ENCODE assay signal across 8 cellular contexts in the genomic region with DNA sequence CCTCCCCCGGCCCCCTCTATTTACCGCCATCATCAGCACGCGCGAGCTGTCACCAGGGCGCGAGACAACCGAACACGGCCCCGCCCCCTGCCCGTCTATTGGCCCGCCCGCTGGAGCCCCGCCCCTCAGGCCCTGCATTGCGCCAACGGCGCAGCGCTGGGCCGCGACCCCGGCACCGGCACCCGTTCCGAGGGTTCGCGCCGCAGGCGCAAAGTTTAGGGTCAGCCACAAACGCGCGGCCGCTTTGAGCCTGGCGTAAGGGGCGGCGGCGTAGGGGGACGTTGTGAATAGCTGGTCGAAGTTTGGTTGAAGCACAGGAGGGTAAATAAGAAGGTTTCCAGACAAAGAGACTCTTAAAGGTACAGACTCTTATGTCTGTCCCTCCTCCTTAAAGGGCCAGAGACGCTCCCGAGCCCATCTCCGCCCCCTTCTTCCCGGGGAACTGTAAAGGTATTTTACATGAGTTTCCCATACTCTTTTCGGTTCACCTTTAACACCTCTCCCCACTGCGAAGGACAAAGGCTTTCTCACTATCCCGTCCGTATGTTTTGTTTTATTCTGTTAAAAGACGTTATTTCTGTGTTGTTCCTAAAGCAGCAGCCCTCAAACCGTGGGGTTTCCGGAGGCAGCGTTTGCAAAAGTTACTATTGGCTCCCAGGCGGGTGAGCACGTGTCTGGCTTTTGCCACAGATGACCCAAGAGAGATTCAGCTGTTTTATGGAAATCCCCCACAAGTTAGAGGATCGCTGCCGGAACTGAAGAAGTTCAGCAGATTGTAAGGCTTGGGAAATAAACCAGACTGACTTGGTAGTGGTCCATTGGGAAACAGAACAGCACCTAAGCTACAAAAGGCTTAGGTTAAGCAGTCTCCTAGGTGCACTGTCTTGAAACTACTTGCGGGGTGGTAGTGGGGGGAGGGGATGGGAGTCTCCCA. TPM values are rescaled to one million over a fixed set of nuclear protein-coding genes. Genes with fewer than 3 reads are reported as not detected.
DNase-seq lines count a peak whose midpoint lies in the region; FAIRE-seq and TF ChIP-seq lines count a peak whose summit lies in the region.

Gene USP49 (minus strand): TSS at position 76 of the 934 bp plus-strand sequence. CDS start 88,392 bp downstream, outside the sequence.

- intact Hi-C loops in activated T-helper 2 cell treated with anti-CD3 and anti-CD28 coated beads, Interferon-gamma antibody, Interleukin-2, Interleukin-4, amounts not matched to agents 10 μg/mL and 5 μg/mL and 100 μg/mL, durations not matched to agents 14 hours and 24 hours and 36 hours (cut with micrococcal nuclease): loop anchor here (1.0 to 5.0 kb wide), 5 partner anchors 26 to 149 kb away; partner anchors contain the start of genes BYSL, MED20 and TOMM6
- intact Hi-C loops in stomach (cut with DNase I; ENCODE audit: low total_unique reads): no loop called here

- H3K4me3 ChIP-seq in fibroblast of villous mesenchyme (ENCODE audit: low read depth, low read length) (peak within 1 kb of the TSS; percentile 89), stomach (peak within 1 kb of the TSS; percentile 71 to 81 (median 74))

- H3K9me3 Mint-ChIP-seq in activated T-helper 2 cell treated with anti-CD3 and anti-CD28 coated beads, Interferon-gamma antibody, Interleukin-2, Interleukin-4, amounts not matched to agents 10 μg/mL and 5 μg/mL and 100 μg/mL, durations not matched to agents 14 hours and 24 hours and 36 hours: no peaks in the 10 kb centered on the region
- no peaks in the 10 kb centered on the region for H3K9me3 Mint-ChIP-seq in neural crest cell

- H3K27ac Mint-ChIP-seq in activated T-helper 2 cell treated with anti-CD3 and anti-CD28 coated beads, Interferon-gamma antibody, Interleukin-2, Interleukin-4, amounts not matched to agents 10 μg/mL and 5 μg/mL and 100 μg/mL, durations not matched to agents 14 hours and 24 hours and 36 hours: peak within 1 kb of the TSS; percentile 88
- H3K27ac Mint-ChIP-seq in neural crest cell (ENCODE audit: unreplicated experiment): peak within 1 kb of the TSS; percentile 93

- no peak within 1 kb of the TSS for H3K4me3 Mint-ChIP-seq in activated T-helper 2 cell treated with anti-CD3 and anti-CD28 coated beads, Interferon-gamma antibody, Interleukin-2, Interleukin-4, amounts not matched to agents 10 μg/mL and 5 μg/mL and 100 μg/mL, durations not matched to agents 14 hours and 24 hours and 36 hours (ENCODE audit: low read depth)
- H3K4me3 Mint-ChIP-seq in neural crest cell: no peak within 1 kb of the TSS

- no peaks in the 10 kb centered on the region for H3K36me3 Mint-ChIP-seq in activated T-helper 2 cell treated with anti-CD3 and anti-CD28 coated beads, Interferon-gamma antibody, Interleukin-2, Interleukin-4, amounts not matched to agents 10 μg/mL and 5 μg/mL and 100 μg/mL, durations not matched to agents 14 hours and 24 hours and 36 hours (ENCODE audit: low read depth)
- no peaks in the 10 kb centered on the region for H3K36me3 Mint-ChIP-seq in neural crest cell (ENCODE audit: low read depth)

- no peaks in the 10 kb centered on the region for H3K27me3 Mint-ChIP-seq in activated T-helper 2 cell treated with anti-CD3 and anti-CD28 coated beads, Interferon-gamma antibody, Interleukin-2, Interleukin-4, amounts not matched to agents 10 μg/mL and 5 μg/mL and 100 μg/mL, durations not matched to agents 14 hours and 24 hours and 36 hours (ENCODE audit: low read depth)
- H3K27me3 Mint-ChIP-seq in neural crest cell (ENCODE audit: low read depth): no peaks in the 10 kb centered on the region

- peaks cover 5 to 35% (median 25%) of the 10 kb centered on the region in 4 donors for H3K4me1 ChIP-seq in stomach

- WGBS in stomach, 5 donors: 1 to 2% (median 1%) methylated on average over 55 of the region's 55 CpGs

- peaks cover 0 to 3% (median 0%) of the 10 kb centered on the region in 4 donors for H3K36me3 ChIP-seq in stomach

- TF ChIP-seq CTCF in fibroblast of villous mesenchyme (IDR thresholded peaks at IDR 0.05; ENCODE audit: insufficient read depth, low read depth, low read length) (no peak), neural crest cell (conservative IDR thresholded peaks at IDR 0.05) (no peak), stomach (IDR thresholded peaks at IDR 0.05) (no peak)

- no peaks in the 10 kb centered on the region for H3K27me3 ChIP-seq in stomach

- TF ChIP-seq POLR2A in H54 (IDR thresholded peaks at IDR 0.05; ENCODE audit: low read depth, low read length): 0 out of 2 replicates have a peak, but pooled peaks have one; percentile 27
- no peak for TF ChIP-seq POLR2A in stomach (IDR thresholded peaks at IDR 0.05)

- DNase-seq in ELR (ENCODE audit: low read depth): peak; percentile 89
- DNase-seq in H54 (ENCODE audit: insufficient read length, low spot score): peak; percentile 86
- DNase-seq in LoVo (ENCODE audit: low spot score): peak; percentile 88
- DNase-seq in RPMI8226: peak; percentile 94
- DNase-seq in activated T-helper 2 cell treated with anti-CD3 and anti-CD28 coated beads, Interferon-gamma antibody, Interleukin-2, Interleukin-4, amounts not matched to agents 10 μg/mL and 5 μg/mL and 100 μg/mL, durations not matched to agents 14 hours and 24 hours and 36 hours (ENCODE audit: low spot score): peak; percentile 86
- peak; percentile 96 for DNase-seq in fibroblast of villous mesenchyme (ENCODE audit: low read depth)
- peak; percentile 95 for DNase-seq in neural crest cell (ENCODE audit: low read depth, low spot score)
- peak; percentile 91 for DNase-seq in stomach

- peak; percentile 94 for FAIRE-seq in H54 (lab: Jason Lieb, UNC)

- H3K9me3 ChIP-seq in stomach: no peaks in the 10 kb centered on the region

- peak within 1 kb of the TSS; percentile 80 to 96 (median 89) for H3K27ac ChIP-seq in stomach

- TF ChIP-seq EP300 in stomach (IDR thresholded peaks at IDR 0.05): no peak

- peaks cover 8% of the 10 kb centered on the region for H3K4me1 Mint-ChIP-seq in activated T-helper 2 cell treated with anti-CD3 and anti-CD28 coated beads, Interferon-gamma antibody, Interleukin-2, Interleukin-4, amounts not matched to agents 10 μg/mL and 5 μg/mL and 100 μg/mL, durations not matched to agents 14 hours and 24 hours and 36 hours (ENCODE audit: low read depth)
- H3K4me1 Mint-ChIP-seq in neural crest cell: peaks cover 16% of the 10 kb centered on the region

RNA-seq across cellular contexts. Expression of gene USP49, which starts in this region (rescaled TPM):
- total RNA-seq in activated T-helper 2 cell treated with anti-CD3 and anti-CD28 coated beads, Interferon-gamma antibody, Interleukin-2, Interleukin-4, amounts not matched to agents 10 μg/mL and 5 μg/mL and 100 μg/mL, durations not matched to agents 14 hours and 24 hours and 36 hours: 6.1 and 6.4 TPM in 2 replicates
- 2.3 and 3.0 TPM in 2 replicates for total RNA-seq in fibroblast of villous mesenchyme
- 25.1 and 29.0 TPM in 2 replicates for total RNA-seq in neural crest cell
- total RNA-seq in stomach: 10 to 100 TPM in 2 of 5 donors, 1 to 10 TPM in 3; 4.0 to 26.3 (median 5.7) TPM
- polyA plus RNA-seq in stomach: 1 to 10 TPM in 1 of 3 donors, under 1 TPM in 2; 0.50 to 1.2 (median 0.58) TPM

Comparison
In these comparisons a context has a peak if more than half of its experiments do, and no peak if none do; other contexts are left out.
1. Peak in every context shown above with its lines: DNase-seq, H3K4me3 ChIP-seq and H3K27ac ChIP-seq.